Comparison of ENCODE assay signal across 8 cellular contexts in the genomic region with DNA sequence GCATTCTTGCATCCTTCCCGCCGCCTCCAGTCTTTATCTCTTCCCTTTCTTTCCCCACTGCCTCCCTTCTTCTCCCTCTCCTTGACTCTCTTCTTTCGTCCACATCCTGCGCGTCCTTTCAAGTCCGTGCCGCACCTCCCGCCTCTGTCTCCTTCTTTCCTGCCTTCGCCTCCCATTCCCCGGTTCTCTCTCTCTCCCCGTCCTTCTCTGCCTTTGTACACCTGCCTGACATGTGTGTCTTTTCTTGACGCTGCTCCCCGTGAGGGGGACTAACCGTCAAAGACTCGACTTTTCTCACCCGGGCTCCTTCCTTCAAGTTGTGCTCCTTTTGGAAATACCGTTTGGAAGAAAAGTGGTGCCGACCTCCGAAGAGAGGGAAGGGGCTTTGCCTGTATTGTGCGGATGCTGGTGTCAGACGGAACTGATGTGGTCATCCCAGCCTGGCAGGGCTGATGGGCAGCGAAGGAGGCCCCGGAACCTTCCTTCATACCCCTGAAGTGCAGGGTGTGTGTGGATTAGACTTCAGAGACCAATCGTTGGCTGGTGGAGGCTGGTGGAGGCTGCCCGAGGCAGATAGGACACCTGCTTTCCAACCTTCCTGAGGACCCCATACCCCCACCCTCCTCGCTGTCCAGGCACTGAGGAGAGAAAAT. TPM values are rescaled to one million over a fixed set of nuclear protein-coding genes. Genes with fewer than 3 reads are reported as not detected.
DNase-seq lines count a peak whose midpoint lies in the region; ATAC-seq, FAIRE-seq and TF ChIP-seq lines count a peak whose summit lies in the region.

No MANE protein-coding gene starts in this region.

- H3K9me3 ChIP-seq in K562 (replicated peaks; ENCODE audit: control insufficient read depth, insufficient read depth, low read depth, low read length): no peaks in the 10 kb centered on the region
- no peaks in the 10 kb centered on the region for H3K9me3 ChIP-seq in left lung
- H3K9me3 ChIP-seq in transverse colon: no peaks in the 10 kb centered on the region

- BruUV-seq in K562 (replicated peaks; lab: Mats Ljungman, UMichigan): no TSS peak

- H3K27me3 ChIP-seq in K562 (ENCODE audit: control insufficient read depth in 2 of 2, insufficient read depth in 2 of 2, low read length in 2 of 2) (peaks cover 25 to 26% of the 10 kb centered on the region in 2 experiments; a peak in 4 of 5 replicates), left lung (peaks cover 18 to 59% of the 10 kb centered on the region in 2 donors), transverse colon (peaks cover 77% of the 10 kb centered on the region)

- TF ChIP-seq CTCF in K562 (IDR thresholded peaks at IDR 0.05 in 2 of 3, conservative IDR thresholded peaks at IDR 0.05 in 1 of 3; ENCODE audit: insufficient read depth in 2 of 3, low read depth in 1 of 3, low read length in 3 of 3): no peak
- TF ChIP-seq CTCF in left lung (IDR thresholded peaks at IDR 0.05): no peak
- TF ChIP-seq CTCF in transverse colon (IDR thresholded peaks at IDR 0.05): no peak

- peaks cover 76% of the 10 kb centered on the region for H3K27me3 Mint-ChIP-seq in activated T-cell treated with anti-CD3 and anti-CD28 coated beads, Interleukin-2, amount 50 U/mL, for 24 hours

- H3K4me3 ChIP-seq in K562 (no peak overlapping the region), left lung (peak overlapping the region; percentile 34 to 39), transverse colon (peak overlapping the region in 3 of 4 donors; percentile 45 to 61 (median 46))

- H3K79me2 ChIP-seq in K562 (ENCODE audit: control insufficient read depth, insufficient read depth, low read length): no peaks in the 10 kb centered on the region

- no peak for DNase-seq in activated T-cell treated with anti-CD3 and anti-CD28 coated beads, Interleukin-2, amount 50 U/mL, for 24 hours
- DNase-seq in activated T-cell treated with anti-CD3 and anti-CD28 coated beads for 4 hours (no peak), K562 (ENCODE audit: extremely low read depth in 1 of 4, low spot score in 3 of 4) (no peak), left lung (no peak), transverse colon (no peak), OCI-M1 (lab: John Stamatoyannopoulos, UW) (no peak)
- no peak for DNase-seq in stimulated activated CD4-positive, alpha-beta T cell treated with anti-CD3 and anti-CD28 coated beads, Interleukin-12 subunit alpha, Interleukin-12 subunit beta, amount 100 ng/mL, for 4 hours

- no peaks in the 10 kb centered on the region for H3K9me3 Mint-ChIP-seq in activated T-cell treated with anti-CD3 and anti-CD28 coated beads, Interleukin-2, amount 50 U/mL, for 24 hours

- H3K27ac Mint-ChIP-seq in activated T-cell treated with anti-CD3 and anti-CD28 coated beads, Interleukin-2, amount 50 U/mL, for 24 hours: no peak overlapping the region

- peaks cover 10% of the 10 kb centered on the region for H3K4me1 Mint-ChIP-seq in activated T-cell treated with anti-CD3 and anti-CD28 coated beads, Interleukin-2, amount 50 U/mL, for 24 hours (ENCODE audit: low read depth)

- H3K36me3 ChIP-seq in K562 (ENCODE audit: control insufficient read depth, insufficient read depth, low read length) (no peaks in the 10 kb centered on the region), left lung (no peaks in the 10 kb centered on the region), transverse colon (no peaks in the 10 kb centered on the region)

- ATAC-seq in K562: no peak
- peak; percentile 14 for ATAC-seq in left lung
- ATAC-seq in GM19463 (IDR thresholded peaks at IDR 0.05; ENCODE audit: unreplicated experiment): no peak

- in situ Hi-C loops in K562 (cut with MboI): no loop called here
- in situ Hi-C loops in transverse colon (cut with MboI; ENCODE audit: low pct_ligation_motif_present in 1 of 4, low pct_unique_long_range_greater_than_20kb in 1 of 4, low sequenced_read_pairs in 3 of 4): no loop called here

- 13% methylated on average over 20 of the region's 26 CpGs for WGBS in K562 (ENCODE audit: insufficient coverage, low coverage, missing lambda C conversion rate)
- 5 to 7% methylated on average over 15 to 26 of the region's 26 CpGs for WGBS in transverse colon (ENCODE audit: low coverage in 1 of 2), 2 donors

- no peak for TF ChIP-seq EP300 in K562 (IDR thresholded peaks at IDR 0.05; ENCODE audit: low read length)
- TF ChIP-seq EP300 in transverse colon (IDR thresholded peaks at IDR 0.05; ENCODE audit: low read depth): no peak

- no peak overlapping the region for H2AFZ ChIP-seq in K562 (ENCODE audit: low read depth, low read length)

- H3K4me1 ChIP-seq in K562 (replicated peaks in 1 of 2; ENCODE audit: control insufficient read depth in 2 of 2, insufficient read depth in 2 of 2, low read length in 2 of 2) (peaks cover 0 to 8% of the 10 kb centered on the region in 2 experiments; a peak in 1 of 5 replicates), left lung (peaks cover 6 to 11% of the 10 kb centered on the region in 2 donors), transverse colon (peaks cover 0 to 13% (median 5%) of the 10 kb centered on the region in 4 donors)

- FAIRE-seq in K562 (lab: Jason Lieb, UNC): no peak

- no peak for TF ChIP-seq POLR2A in K562 (conservative IDR thresholded peaks at IDR 0.05)
- TF ChIP-seq POLR2A in transverse colon (IDR thresholded peaks at IDR 0.05): no peak

- no peaks in the 10 kb centered on the region for H3K36me3 Mint-ChIP-seq in activated T-cell treated with anti-CD3 and anti-CD28 coated beads, Interleukin-2, amount 50 U/mL, for 24 hours (ENCODE audit: low read depth)

- H4K20me1 ChIP-seq in K562 (replicated peaks; ENCODE audit: control insufficient read depth, insufficient read depth, low read length): no peaks in the 10 kb centered on the region; the same call in 1 of the 2 replicates

- no peak for TF ChIP-seq RAD21 in K562 (CRISPR knock-in tag; conservative IDR thresholded peaks at IDR 0.05 in 1 of 2, IDR thresholded peaks at IDR 0.05 in 1 of 2)

- H3K27ac ChIP-seq in K562 (ENCODE audit: extremely low read depth, low read depth, low read length) (no peak overlapping the region), left lung (no peak overlapping the region), transverse colon (no peak overlapping the region)

- intact Hi-C loops in K562 (cut with micrococcal nuclease) (no loop called here), left lung (cut with DNase I) (no loop called here), transverse colon (cut with DNase I; ENCODE audit: low total_unique reads) (no loop called here)

- POLR2A ChIA-PET in K562 (lab: Yijun Ruan, JAX): no interaction called here

- peak overlapping the region; percentile 63 for H3K4me3 Mint-ChIP-seq in activated T-cell treated with anti-CD3 and anti-CD28 coated beads, Interleukin-2, amount 50 U/mL, for 24 hours

- H3K9me1 ChIP-seq in K562 (ENCODE audit: control insufficient read depth, insufficient read depth, low read length): no peaks in the 10 kb centered on the region

- H3K9ac ChIP-seq in K562 (ENCODE audit: insufficient read depth in 1 of 2, low read depth in 2 of 2, low read length in 2 of 2): no peak overlapping the region

- CTCF ChIA-PET in K562 (lab: Yijun Ruan, JAX; ENCODE audit: low intra/inter-chr PET ratio): no interaction called here

- H3K4me2 ChIP-seq in K562 (ENCODE audit: insufficient read depth, low read length): no peak overlapping the region

TF ChIP-seq in K562, 482 proteins besides CTCF, POLR2A, EP300 and RAD21 (continues in another document):
- TF ChIP-seq, protein P1, sequence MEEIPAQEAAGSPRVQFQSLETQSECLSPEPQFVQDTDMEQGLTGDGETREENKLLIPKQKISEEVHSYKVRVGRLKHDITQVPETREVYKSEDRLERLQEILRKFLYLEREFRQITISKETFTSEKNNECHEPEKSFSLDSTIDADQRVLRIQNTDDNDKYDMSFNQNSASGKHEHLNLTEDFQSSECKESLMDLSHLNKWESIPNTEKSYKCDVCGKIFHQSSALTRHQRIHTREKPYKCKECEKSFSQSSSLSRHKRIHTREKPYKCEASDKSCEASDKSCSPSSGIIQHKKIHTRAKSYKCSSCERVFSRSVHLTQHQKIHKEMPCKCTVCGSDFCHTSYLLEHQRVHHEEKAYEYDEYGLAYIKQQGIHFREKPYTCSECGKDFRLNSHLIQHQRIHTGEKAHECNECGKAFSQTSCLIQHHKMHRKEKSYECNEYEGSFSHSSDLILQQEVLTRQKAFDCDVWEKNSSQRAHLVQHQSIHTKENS (CRISPR knock-in tag; IDR thresholded peaks at IDR 0.05): no peak
- TF ChIP-seq XRCC5 (IDR thresholded peaks at IDR 0.05; ENCODE audit: low read depth, low read length): no peak
- 0 out of 2 replicates have a peak, but pooled peaks have one; percentile 59 for TF ChIP-seq EZH2 (IDR thresholded peaks at IDR 0.05; ENCODE audit: borderline replicate concordance, low read depth, low read length)
- TF ChIP-seq ZC3H11A (IDR thresholded peaks at IDR 0.05; ENCODE audit: low read depth, low read length): no peak
- TF ChIP-seq CHD1 (IDR thresholded peaks at IDR 0.05; ENCODE audit: low read length): no peak

RNA-seq across cellular contexts. Expression of a gene that starts 0.9 kb away (rescaled TPM):
- 0.67 TPM in 1 of 2 replicates, not detected in the other for total RNA-seq in K562 (2011; cell fraction: chromatin; rRNA removed; ENCODE audit: low replicate concordance)
- 0.67 TPM in 1 of 2 replicates, not detected in the other for total RNA-seq in K562 (2011; cell fraction: nucleolus; rRNA removed)
- 0.66 TPM in 1 of 2 replicates, not detected in the other for total RNA-seq in K562 (2011; cell fraction: nucleoplasm; rRNA removed)
- total RNA-seq in K562 (2014; rRNA removed): not detected in 2 replicates
- not detected in 2 replicates for total RNA-seq in K562 (2014; rRNA removed; fragmentation: Illumina TruSeq; extraction: Trizol)
- not detected in 2 replicates for total RNA-seq in K562 (2015; rRNA removed; fragmentation: Illumina TruSeq; extraction: Trizol)
- total RNA-seq in K562 (2021): not detected in 2 replicates
- polyA plus RNA-seq in K562 (2011; rRNA removed): 0.17 and 0.54 TPM in 2 replicates
- 0.55 TPM in 1 of 2 replicates, not detected in the other for polyA plus RNA-seq in K562 (2011; cell fraction: cytosol; rRNA removed)
- polyA plus RNA-seq in K562 (2011; cell fraction: nucleus; rRNA removed): 0.97 and 3.0 TPM in 2 replicates
- polyA plus RNA-seq in K562 (2012): 0.12 and 0.68 TPM in 2 replicates
- 0.18 TPM in 1 of 2 replicates, not detected in the other for polyA plus RNA-seq in K562 (2014; fragmentation: Illumina TruSeq; extraction: Trizol)
- under 1 TPM in 1 of 2 experiments, not detected in 1; 0.04 TPM for polyA plus RNA-seq in K562 (2014; fragmentation: Nextera tagmentation; extraction: Ambion mirVana)
- polyA plus RNA-seq in K562 (2014; rRNA removed): 0.59 TPM in 1 of 2 replicates, not detected in the other
- polyA minus RNA-seq in K562 (2011; rRNA and poly(A)+ RNA removed): not detected in 2 replicates
- not detected in 2 replicates for polyA minus RNA-seq in K562 (2011; cell fraction: cytosol; rRNA and poly(A)+ RNA removed)
- not detected in 2 replicates for polyA minus RNA-seq in K562 (2011; cell fraction: nucleus; rRNA and poly(A)+ RNA removed)
- total RNA-seq in left lung: 1 to 10 TPM; 1.4 to 1.5 TPM
- total RNA-seq in transverse colon: 1 to 10 TPM; 1.6 to 7.5 (median 4.6) TPM
